27 cellular contexts compared by ENCODE assay signal in genomic region chr1:228958741-228959140, GRCh38.
"Had no signal": no experiment of that assay in that cellular context is flagged by ENCODE, and none has a peak within 500 bp of the region (broad histone marks: within the 10 kb centered on the region; RNA-seq: fewer than 3 reads in every experiment).

No MANE protein-coding gene starts in this region.

- H3K4me1 ChIP-seq: colonic mucosa had no signal

- H3K27ac ChIP-seq: ascending aorta, cardiac muscle cell, colonic mucosa, foreskin keratinocyte, heart right ventricle, left ventricle myocardium inferior, neutrophil, stomach, thyroid gland, upper lobe of right lung had no signal

- H3K4me1 Mint-ChIP-seq: naive B cell; stimulated activated naive B cell treated with anti-CD40 and anti-IgM and Interleukin-4, amounts not matched to agents 10 μg/mL and 1 μg/mL and 100 μg/mL, for 72 hours had no signal

- ATAC-seq: activated CD8-positive, alpha-beta T cell treated with anti-CD3 and anti-CD28 coated beads for 36 hours; effector memory CD8-positive, alpha-beta T cell; foreskin keratinocyte; heart right ventricle; stimulated activated naive B cell treated with anti-CD40 and anti-IgM and Interleukin-4, amounts not matched to agents 10 μg/mL and 1 μg/mL and 100 μg/mL, for 72 hours; upper lobe of right lung; WTC11 had no signal

- H3K27ac Mint-ChIP-seq: activated CD8-positive, alpha-beta T cell treated with anti-CD3 and anti-CD28 coated beads for 36 hours; activated naive CD8-positive, alpha-beta T cell; brain; effector memory CD8-positive, alpha-beta T cell; naive B cell; nephron progenitor cell; stimulated activated naive B cell treated with anti-CD40 and anti-IgM and Interleukin-4, amounts not matched to agents 10 μg/mL and 1 μg/mL and 100 μg/mL, for 72 hours; WTC11 had no signal

- H3K9me3 ChIP-seq: ascending aorta, colonic mucosa, neutrophil, stomach, thyroid gland, upper lobe of right lung had no signal

- H3K4me3 ChIP-seq: ascending aorta, cardiac muscle cell, colonic mucosa, heart right ventricle, left ventricle myocardium inferior, stomach, thyroid gland, upper lobe of right lung had no signal

- H3K4me3 Mint-ChIP-seq: activated CD8-positive, alpha-beta T cell treated with anti-CD3 and anti-CD28 coated beads for 36 hours; activated naive CD8-positive, alpha-beta T cell; brain; effector memory CD8-positive, alpha-beta T cell; naive B cell; nephron progenitor cell; stimulated activated naive B cell treated with anti-CD40 and anti-IgM and Interleukin-4, amounts not matched to agents 10 μg/mL and 1 μg/mL and 100 μg/mL, for 72 hours; WTC11 had no signal

- H3K36me3 Mint-ChIP-seq: activated naive CD8-positive, alpha-beta T cell; brain; naive B cell; stimulated activated naive B cell treated with anti-CD40 and anti-IgM and Interleukin-4, amounts not matched to agents 10 μg/mL and 1 μg/mL and 100 μg/mL, for 72 hours; WTC11 had no signal

- H3K36me3 ChIP-seq: ascending aorta, cardiac muscle cell, colonic mucosa, heart right ventricle, left ventricle myocardium inferior, neutrophil, stomach, thyroid gland, upper lobe of right lung had no signal

- DNase-seq: activated CD4-positive, alpha-beta T cell treated with anti-CD3 and anti-CD28 coated beads for 1 hour; activated CD4-positive, alpha-beta T cell treated with anti-CD3 and anti-CD28 coated beads, Interleukin-2, amount 50 U/mL, for 1 hour; activated CD8-positive, alpha-beta T cell treated with anti-CD3 and anti-CD28 coated beads for 36 hours; activated effector memory CD4-positive, alpha-beta T cell treated with Interleukin-2 at 50 U/mL for 16 hours; activated naive CD4-positive, alpha-beta T cell treated with Interleukin-2 at 50 U/mL for 16 hours; activated T-cell treated with anti-CD3 and anti-CD28 coated beads, Interleukin-2, amount 50 U/mL, for 48 hours; cerebellar nuclear complex; colonic mucosa; effector memory CD8-positive, alpha-beta T cell; foreskin keratinocyte; heart right ventricle; left ventricle myocardium inferior; naive B cell; nephron progenitor cell; stimulated activated CD4-positive, alpha-beta T cell treated with anti-CD3 and anti-CD28 coated beads, Interleukin-15, amount 100 ng/mL, for 24 hours; stimulated activated CD4-positive, alpha-beta T cell treated with anti-CD3 and anti-CD28 coated beads, Interleukin-2, amount 100 ng/mL, for 24 hours; stimulated activated naive B cell treated with anti-CD40 and anti-IgM and Interleukin-4, amounts not matched to agents 10 μg/mL and 1 μg/mL and 100 μg/mL, for 72 hours; stomach; T-helper 2 cell; thyroid gland; upper lobe of right lung had no signal

- H3K9me3 Mint-ChIP-seq: activated CD8-positive, alpha-beta T cell treated with anti-CD3 and anti-CD28 coated beads for 36 hours; effector memory CD8-positive, alpha-beta T cell had no signal

- H3K27me3 Mint-ChIP-seq: activated CD8-positive, alpha-beta T cell treated with anti-CD3 and anti-CD28 coated beads for 36 hours; activated naive CD8-positive, alpha-beta T cell; naive B cell; stimulated activated naive B cell treated with anti-CD40 and anti-IgM and Interleukin-4, amounts not matched to agents 10 μg/mL and 1 μg/mL and 100 μg/mL, for 72 hours had no signal

- H3K27me3 ChIP-seq: ascending aorta, cardiac muscle cell, colonic mucosa, foreskin keratinocyte, heart right ventricle, neutrophil, stomach, thyroid gland, upper lobe of right lung had no signal
